Comparison of ENCODE assay signal across 1 cellular context in genomic region chr12:116517431-116518045, GRCh38.
TF ChIP-seq lines count a peak whose summit lies in the region.

No MANE protein-coding gene starts in this region.

TF ChIP-seq in GM12878, 131 proteins besides CTCF, POLR2A, EP300 and RAD21 (continued from another document):
- no peak for TF ChIP-seq CEBPZ (IDR thresholded peaks at IDR 0.05; ENCODE audit: low read depth, low read length)
